30 cellular contexts compared by ENCODE assay signal in the genomic region with DNA sequence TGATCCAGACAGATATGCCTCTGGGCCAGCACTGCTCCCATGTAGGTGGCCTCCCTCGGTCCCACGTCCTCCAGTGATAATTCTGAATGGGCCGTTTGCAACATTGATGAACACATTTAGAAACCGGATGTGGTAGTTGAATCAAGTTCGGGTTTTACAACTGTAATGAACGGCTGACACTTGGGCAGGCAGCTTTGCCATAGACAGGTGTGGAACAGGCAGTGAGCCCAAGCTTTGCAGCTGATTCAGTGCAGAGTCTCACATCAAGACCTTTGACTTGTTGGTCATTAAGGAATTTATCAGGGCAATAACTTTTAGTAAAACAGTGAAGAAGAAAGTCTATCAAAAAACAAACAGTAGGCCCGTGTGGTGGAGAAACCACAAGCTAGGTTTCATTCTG.
"Had no signal": no experiment of that assay in that cellular context is flagged by ENCODE, and none has a peak within 500 bp of the region (broad histone marks: within the 10 kb centered on the region; RNA-seq: fewer than 3 reads in every experiment).

No MANE protein-coding gene starts in this region.

- H3K27ac ChIP-seq: breast epithelium, neural progenitor cell, parathyroid adenoma, psoas muscle, sigmoid colon, spleen, testis, VCaP had no signal

- DNase-seq: activated CD4-positive, alpha-beta T cell treated with anti-CD3 and anti-CD28 coated beads for 48 hours; activated CD8-positive, alpha-beta memory T cell treated with anti-CD3 and anti-CD28 coated beads for 24 hours; activated effector memory CD4-positive, alpha-beta T cell treated with anti-CD3 and anti-CD28 coated beads, Interleukin-2, amount 50 U/mL, for 16 hours; activated naive CD4-positive, alpha-beta T cell treated with anti-CD3 and anti-CD28 coated beads, Interleukin-2, amount 10 ng/mL, durations not matched to agents 7 days and 5 days; amygdala; central memory CD4-positive, alpha-beta T cell; foreskin fibroblast; head of caudate nucleus; hippocampal formation; immature natural killer cell; kidney; left colon; mammary epithelial cell; naive thymus-derived CD4-positive, alpha-beta T cell; occipital lobe; psoas muscle; sigmoid colon; spleen; stimulated activated naive CD8-positive, alpha-beta T cell treated with anti-CD3 and anti-CD28 coated beads, Interleukin-15, Interleukin-2, amounts not matched to agents 100 U/mL and 50 U/mL, for 24 hours; T-helper 9 cell; testis; trophoblast cell had no signal

- H3K4me1 ChIP-seq: breast epithelium, parathyroid adenoma, psoas muscle, sigmoid colon, spleen, testis had no signal

- H3K27me3 ChIP-seq: breast epithelium, neural progenitor cell, sigmoid colon, spleen, testis had no signal

- ATAC-seq: activated CD4-positive, CD25-positive, alpha-beta regulatory T cell treated with anti-CD3 and anti-CD28 coated beads, Interleukin-2, amount 50 U/mL, for 24 hours; left colon; naive thymus-derived CD4-positive, alpha-beta T cell; psoas muscle; stimulated activated naive CD8-positive, alpha-beta T cell treated with anti-CD3 and anti-CD28 coated beads, Interleukin-15, Interleukin-2, amounts not matched to agents 100 U/mL and 50 U/mL, for 24 hours had no signal

- H3K36me3 ChIP-seq: breast epithelium, neural progenitor cell, sigmoid colon, spleen had no signal

- FAIRE-seq: endothelial cell of umbilical vein, kidney, TTC549, urothelium cell line had no signal

- H3K9me3 ChIP-seq: breast epithelium, psoas muscle, sigmoid colon, spleen, testis had no signal

- H3K4me3 ChIP-seq: breast epithelium, neural progenitor cell, psoas muscle, sigmoid colon, spleen, testis had no signal
